ENCODE assay signal across 22 cellular contexts in genomic region chr17:41731836-41732235, GRCh38. TPM values are rescaled to one million over a fixed set of nuclear protein-coding genes. Genes with fewer than 3 reads are reported as not detected.
DNase-seq lines count a peak whose midpoint lies in the region; ATAC-seq, FAIRE-seq and TF ChIP-seq lines count a peak whose summit lies in the region.
"Had no signal": no experiment of that assay in that cellular context is flagged by ENCODE, and none has a peak within 500 bp of the region (broad histone marks: within the 10 kb centered on the region; RNA-seq: fewer than 3 reads in every experiment).

No MANE protein-coding gene starts in this region.

- intact Hi-C loops in CD8-positive, alpha-beta T cell (cut with DNase I, micrococcal nuclease), result loop anchor here in 1 of 2 experiments (10.0 kb wide), 1 partner anchor 383 kb away; the partner anchor contains the start of gene DHX58
- intact Hi-C loops in upper lobe of right lung (cut with DNase I), result no loop called here

- no peak overlapping the region for H2BK120ac ChIP-seq in H1 (replicated peaks; ENCODE audit: low read depth, low read length)

- H4K20me1 ChIP-seq in H1 (replicated peaks in 1 of 2; ENCODE audit: control insufficient read depth in 1 of 2, insufficient read depth in 2 of 2, low read length in 2 of 2), result peaks cover 5% of the 10 kb centered on the region in 2 experiments

- H3K4me1 ChIP-seq in H1 (replicated peaks in 1 of 4; ENCODE audit: control insufficient read depth in 3 of 4, insufficient read depth in 4 of 4, low read length in 3 of 4) (peaks cover 0 to 3% (median 0%) of the 10 kb centered on the region in 4 experiments; a peak in 5 of 7 replicates), upper lobe of right lung (peaks cover 16% of the 10 kb centered on the region)
- peaks cover 10% of the 10 kb centered on the region for H3K4me1 ChIP-seq in CD8-positive, alpha-beta T cell (ENCODE audit: insufficient read depth, low read length)

- H3K79me1 ChIP-seq in H1 (ENCODE audit: low read depth, low read length), result no peaks in the 10 kb centered on the region

- H3K4me3 Mint-ChIP-seq in stimulated activated effector memory CD8-positive, alpha-beta T cell treated with anti-CD3 and anti-CD28 coated beads, Interleukin-12 subunit alpha, Interleukin-12 subunit beta, amount 100 ng/mL, for 72 hours, result no peak overlapping the region
- no peak overlapping the region for H3K4me3 Mint-ChIP-seq in CD8-positive, alpha-beta T cell

- no peak overlapping the region for H3K9ac ChIP-seq in H1 (replicated peaks in 1 of 4; ENCODE audit: extremely low read depth in 1 of 4, low read depth in 3 of 4, low read length in 3 of 4)
- H3K9ac ChIP-seq: BLaER1 had no signal

- no peaks in the 10 kb centered on the region for H3K9me3 Mint-ChIP-seq in stimulated activated effector memory CD8-positive, alpha-beta T cell treated with anti-CD3 and anti-CD28 coated beads, Interleukin-12 subunit alpha, Interleukin-12 subunit beta, amount 100 ng/mL, for 72 hours
- no peaks in the 10 kb centered on the region for H3K9me3 Mint-ChIP-seq in CD8-positive, alpha-beta T cell
- H3K9me3 Mint-ChIP-seq: CD8-positive, alpha-beta memory T cell; GM23338 had no signal

- H2BK12ac ChIP-seq in H1 (ENCODE audit: low read depth, low read length), result no peak overlapping the region

- H3K4ac ChIP-seq in H1 (replicated peaks; ENCODE audit: insufficient read length, low read depth, low read length), result no peak overlapping the region

- H2AK5ac ChIP-seq in H1 (ENCODE audit: low read depth, low read length), result no peak overlapping the region

- peaks cover 34% of the 10 kb centered on the region for H3K27me3 Mint-ChIP-seq in CD8-positive, alpha-beta T cell (ENCODE audit: low read depth)

- peaks cover 12% of the 10 kb centered on the region for H3K4me1 Mint-ChIP-seq in stimulated activated effector memory CD8-positive, alpha-beta T cell treated with anti-CD3 and anti-CD28 coated beads, Interleukin-12 subunit alpha, Interleukin-12 subunit beta, amount 100 ng/mL, for 72 hours
- H3K4me1 Mint-ChIP-seq in CD8-positive, alpha-beta T cell (ENCODE audit: low read depth), result peaks cover 5% of the 10 kb centered on the region

- TF ChIP-seq CTCF in H1 (IDR thresholded peaks at IDR 0.05; ENCODE audit: control extremely low read depth in 1 of 3, insufficient read depth in 1 of 3, low read depth in 1 of 3, low read length in 3 of 3) (no peak), upper lobe of right lung (IDR thresholded peaks at IDR 0.05) (no peak)
- no peak for TF ChIP-seq CTCF in CD8-positive, alpha-beta T cell (IDR thresholded peaks at IDR 0.05)

- H3K4me3 ChIP-seq in H1 (ENCODE audit: extremely low read depth in 1 of 4, insufficient read depth in 2 of 4, low read depth in 3 of 4, low read length in 4 of 4), result no peak overlapping the region
- no peak overlapping the region for H3K4me3 ChIP-seq in CD8-positive, alpha-beta T cell (ENCODE audit: low read depth, low read length)
- no peak overlapping the region for H3K4me3 ChIP-seq in upper lobe of right lung
- H3K4me3 ChIP-seq: BLaER1, GM12878, GM23338 had no signal

- H3K23ac ChIP-seq in H1 (ENCODE audit: insufficient read length), result no peak overlapping the region

- H3K27me3 ChIP-seq in H1 (replicated peaks in 1 of 4; ENCODE audit: control insufficient read depth in 3 of 4, extremely low read depth in 1 of 4, insufficient read depth in 3 of 4, low read length in 3 of 4) (peaks cover 19 to 58% (median 48%) of the 10 kb centered on the region in 4 experiments), upper lobe of right lung (peaks cover 43% of the 10 kb centered on the region)
- peaks cover 12% of the 10 kb centered on the region for H3K27me3 ChIP-seq in CD8-positive, alpha-beta T cell (ENCODE audit: insufficient read depth, low read length)

- no peak overlapping the region for H3K4me2 ChIP-seq in H1 (ENCODE audit: insufficient read depth in 1 of 2, low read depth in 2 of 2, low read length in 2 of 2)
- H3K4me2 ChIP-seq: BLaER1, GM23338 had no signal

- DNase-seq in SKM-1 treated with dmso at 0.1 percent for 144 hours (lab: John Stamatoyannopoulos, UW; ENCODE audit: unreplicated experiment) (peak; percentile 2), SKM-1 (lab: John Stamatoyannopoulos, UW; ENCODE audit: unreplicated experiment) (no peak), H1 (ENCODE audit: low read depth in 1 of 2, low spot score in 2 of 2) (no peak), upper lobe of right lung (no peak)
- DNase-seq in stimulated activated effector memory CD8-positive, alpha-beta T cell treated with anti-CD3 and anti-CD28 coated beads, Interleukin-12 subunit alpha, Interleukin-12 subunit beta, amount 100 ng/mL, for 72 hours (ENCODE audit: low spot score in 2 of 2), result no peak
- DNase-seq in CD8-positive, alpha-beta T cell, result no peak
- DNase-seq: 8988T; CD8-positive, alpha-beta memory T cell; COR-L47; DMS 273 treated with DMSO at 0.1 percent for 48 hours; DMS53; DND-41; EL had no signal

- H3K27ac ChIP-seq in H1 (ENCODE audit: low read depth, low read length) (no peak overlapping the region), upper lobe of right lung (no peak overlapping the region)
- H3K27ac ChIP-seq in CD8-positive, alpha-beta T cell (ENCODE audit: low read depth, low read length), result no peak overlapping the region
- H3K27ac ChIP-seq: BLaER1 had no signal

- H2AFZ ChIP-seq in H1 (ENCODE audit: low read length), result no peak overlapping the region
- H2AFZ ChIP-seq: GM23338 had no signal

- no peak for TF ChIP-seq POLR2A in H1 (IDR thresholded peaks at IDR 0.05; ENCODE audit: control extremely low read depth in 1 of 2, low read depth in 2 of 2, low read length in 2 of 2)

- H4K91ac ChIP-seq in H1 (replicated peaks; ENCODE audit: insufficient read length, low read length), result no peak overlapping the region

- TF ChIP-seq RAD21 in H1 (IDR thresholded peaks at IDR 0.05 in 1 of 2, conservative IDR thresholded peaks at IDR 0.05 in 1 of 2; ENCODE audit: low read depth in 2 of 2, low read length in 2 of 2), result no peak

- no peak overlapping the region for H3K27ac Mint-ChIP-seq in stimulated activated effector memory CD8-positive, alpha-beta T cell treated with anti-CD3 and anti-CD28 coated beads, Interleukin-12 subunit alpha, Interleukin-12 subunit beta, amount 100 ng/mL, for 72 hours
- H3K27ac Mint-ChIP-seq in CD8-positive, alpha-beta T cell, result no peak overlapping the region
- H3K27ac Mint-ChIP-seq: GM23338 had no signal

- H2BK15ac ChIP-seq in H1 (ENCODE audit: low read length), result no peak overlapping the region

- H3K36me3 Mint-ChIP-seq in stimulated activated effector memory CD8-positive, alpha-beta T cell treated with anti-CD3 and anti-CD28 coated beads, Interleukin-12 subunit alpha, Interleukin-12 subunit beta, amount 100 ng/mL, for 72 hours, result no peaks in the 10 kb centered on the region
- H3K36me3 Mint-ChIP-seq in CD8-positive, alpha-beta T cell, result no peaks in the 10 kb centered on the region

- no peak overlapping the region for H3K18ac ChIP-seq in H1 (ENCODE audit: extremely low read depth, low read length)

- no peaks in the 10 kb centered on the region for H3K79me2 ChIP-seq in H1 (ENCODE audit: control insufficient read depth in 1 of 2, insufficient read depth in 2 of 2, low read length in 2 of 2)

- WGBS in H1 (ENCODE audit: extremely low coverage in 1 of 2, insufficient coverage in 1 of 2, insufficient read length in 1 of 2, insufficient replicate concordance in 2 of 2, low coverage in 1 of 2, low lambda C conversion rate in 2 of 2, missing lambda C conversion rate in 1 of 2), 2 experiments, result 70% methylated on average over 2 of the region's 3 CpGs; no CpG with 5 or more reads in 1 of the 2 experiments

- no peak for FAIRE-seq in H1 (lab: Jason Lieb, UNC)
- FAIRE-seq: GM12878 had no signal

- H3K9me3 ChIP-seq in H1 (ENCODE audit: insufficient read depth in 2 of 2, low read depth in 1 of 2, low read length in 1 of 2), result no peaks in the 10 kb centered on the region
- no peaks in the 10 kb centered on the region for H3K9me3 ChIP-seq in CD8-positive, alpha-beta T cell (ENCODE audit: low read length)
- no peaks in the 10 kb centered on the region for H3K9me3 ChIP-seq in upper lobe of right lung
- H3K9me3 ChIP-seq: BLaER1 had no signal

- CTCF ChIA-PET in H1 (lab: Charles Lee; ENCODE audit: partially characterized antibody), result interaction anchor here (1.1 to 3.2 kb wide), 7 partner anchors 10 to 227 kb away, joined by 3 to 18 read pairs (median 4); partner anchors contain the start of gene P3H4
- CTCF ChIA-PET in CD8-positive, alpha-beta T cell (lab: Charles Lee), result interaction anchor here (3.0 kb wide), 1 partner anchor 70 kb away, joined by 14 read pairs; no protein-coding TSS in a partner anchor

- no peak overlapping the region for H3K56ac ChIP-seq in H1 (replicated peaks; ENCODE audit: insufficient read length, low read depth, low read length)

- H3K14ac ChIP-seq in H1 (ENCODE audit: insufficient read length), result no peak overlapping the region

- no peak overlapping the region for H2BK20ac ChIP-seq in H1 (ENCODE audit: low read length)

- no peaks in the 10 kb centered on the region for H3K36me3 ChIP-seq in H1 (ENCODE audit: control insufficient read depth in 2 of 4, insufficient read depth in 4 of 4, low read length in 3 of 4)
- no peaks in the 10 kb centered on the region for H3K36me3 ChIP-seq in CD8-positive, alpha-beta T cell (ENCODE audit: insufficient read depth, low read length)
- H3K36me3 ChIP-seq in upper lobe of right lung, result no peaks in the 10 kb centered on the region
- H3K36me3 ChIP-seq: BLaER1 had no signal

- no peak overlapping the region for H4K5ac ChIP-seq in H1 (ENCODE audit: insufficient read length, low read depth, low read length)

- no peak overlapping the region for H2BK5ac ChIP-seq in H1 (ENCODE audit: low read depth, low read length)

- peaks cover 13% of the 10 kb centered on the region for H3K23me2 ChIP-seq in H1 (ENCODE audit: low read depth, low read length)

- TF ChIP-seq EP300 in H1 (IDR thresholded peaks at IDR 0.05; ENCODE audit: borderline replicate concordance in 1 of 2, low read depth in 2 of 2, low read length in 2 of 2), result no peak

- POLR2A ChIA-PET in H1 (lab: Charles Lee; ENCODE audit: partially characterized antibody), result interaction anchor here (0.7 to 18.3 kb wide), 6 partner anchors 12 to 133 kb away, joined by 3 to 215 read pairs (median 6); partner anchors contain the start of genes EIF1 and JUP
- POLR2A ChIA-PET in CD8-positive, alpha-beta T cell (lab: Charles Lee), result no interaction called here

- ATAC-seq in stimulated activated effector memory CD8-positive, alpha-beta T cell treated with anti-CD3 and anti-CD28 coated beads, Interleukin-12 subunit alpha, Interleukin-12 subunit beta, amount 100 ng/mL, for 72 hours, result peak; percentile 9
- no peak for ATAC-seq in CD8-positive, alpha-beta T cell
- no peak for ATAC-seq in GM21723 (IDR thresholded peaks at IDR 0.05; ENCODE audit: unreplicated experiment)
- ATAC-seq in upper lobe of right lung, result no peak
- ATAC-seq: GM12878, GM23338 had no signal

- no peak overlapping the region for H4K8ac ChIP-seq in H1 (ENCODE audit: extremely low read depth, insufficient read depth, low read length)

RNA-seq across cellular contexts. Expression of gene HAP1, which starts 2.6 kb away (rescaled TPM):
- 3.6 and 3.8 TPM in 2 replicates for total RNA-seq in H1 (2021; fragmentation: NEBNext Ultra II Directional; extraction: Animal tissue kit (Norgen Biotek cat#: 25700))
- 2.3 and 3.4 TPM in 2 replicates for polyA plus RNA-seq in H1 (2011; rRNA removed)
- polyA plus RNA-seq in H1 (2011; cell fraction: cytosol; rRNA removed), result 2.9 TPM
- polyA plus RNA-seq in H1 (2011; cell fraction: nucleus; rRNA removed), result 10.6 TPM
- polyA plus RNA-seq in H1 (2012, experiment 1 of 2), result 2.4 to 3.6 TPM (median 2.8 TPM) in 4 replicates
- 1.9 TPM for polyA plus RNA-seq in H1 (2012, experiment 2 of 2)
- polyA plus RNA-seq in H1 (2013, experiment 1 of 2), result 1.8 TPM
- polyA plus RNA-seq in H1 (2013, experiment 2 of 2), result 1.5 TPM
- 0.80 and 1.3 TPM in 2 replicates for polyA minus RNA-seq in H1 (2011; rRNA and poly(A)+ RNA removed)
- polyA minus RNA-seq in H1 (2011; cell fraction: cytosol; rRNA and poly(A)+ RNA removed), result 0.66 TPM
- 2.6 TPM for polyA minus RNA-seq in H1 (2011; cell fraction: nucleus; rRNA and poly(A)+ RNA removed)
- total RNA-seq in CD8-positive, alpha-beta T cell, result not detected
- 0.58 TPM for total RNA-seq in upper lobe of right lung
- total RNA-seq: GM12878, HT-29 had no signal
- polyA plus RNA-seq: CD8-positive, alpha-beta memory T cell; GM12878 had no signal

RNA-seq across cellular contexts. Expression of gene GAST, which starts 19.7 kb away (rescaled TPM):
- not detected in 2 replicates for total RNA-seq in H1 (2021; fragmentation: NEBNext Ultra II Directional; extraction: Animal tissue kit (Norgen Biotek cat#: 25700))
- not detected in 2 replicates for polyA plus RNA-seq in H1 (2011; rRNA removed)
- polyA plus RNA-seq in H1 (2011; cell fraction: cytosol; rRNA removed), result not detected
- not detected for polyA plus RNA-seq in H1 (2011; cell fraction: nucleus; rRNA removed)
- polyA plus RNA-seq in H1 (2012, experiment 1 of 2), result not detected in 4 replicates
- not detected for polyA plus RNA-seq in H1 (2012, experiment 2 of 2)
- not detected for polyA plus RNA-seq in H1 (2013, experiment 1 of 2)
- polyA plus RNA-seq in H1 (2013, experiment 2 of 2), result not detected
- polyA minus RNA-seq in H1 (2011; rRNA and poly(A)+ RNA removed), result not detected in 2 replicates
- polyA minus RNA-seq in H1 (2011; cell fraction: cytosol; rRNA and poly(A)+ RNA removed), result not detected
- not detected for polyA minus RNA-seq in H1 (2011; cell fraction: nucleus; rRNA and poly(A)+ RNA removed)
- total RNA-seq in CD8-positive, alpha-beta T cell, result not detected
- total RNA-seq in upper lobe of right lung, result not detected
- total RNA-seq: A673; CD8-positive, alpha-beta memory T cell; G401; GM12878; GM23338; H7; HT-29 had no signal
- polyA plus RNA-seq: AG04450; CD8-positive, alpha-beta memory T cell; GM12878; GM23338 had no signal

RNA-seq across cellular contexts. Expression of gene EIF1, which starts 43.2 kb away (rescaled TPM):
- total RNA-seq in H1 (2021; fragmentation: NEBNext Ultra II Directional; extraction: Animal tissue kit (Norgen Biotek cat#: 25700)), result 528 and 539 TPM in 2 replicates
- 89.3 and 175 TPM in 2 replicates for polyA plus RNA-seq in H1 (2011; rRNA removed)
- 105 TPM for polyA plus RNA-seq in H1 (2011; cell fraction: cytosol; rRNA removed)
- 101 TPM for polyA plus RNA-seq in H1 (2011; cell fraction: nucleus; rRNA removed)
- 476 to 568 TPM (median 517 TPM) in 4 replicates for polyA plus RNA-seq in H1 (2012, experiment 1 of 2)
- 186 TPM for polyA plus RNA-seq in H1 (2012, experiment 2 of 2)
- 266 TPM for polyA plus RNA-seq in H1 (2013, experiment 1 of 2)
- 257 TPM for polyA plus RNA-seq in H1 (2013, experiment 2 of 2)
- 91.0 and 95.7 TPM in 2 replicates for polyA minus RNA-seq in H1 (2011; rRNA and poly(A)+ RNA removed)
- polyA minus RNA-seq in H1 (2011; cell fraction: cytosol; rRNA and poly(A)+ RNA removed), result 120 TPM
- polyA minus RNA-seq in H1 (2011; cell fraction: nucleus; rRNA and poly(A)+ RNA removed), result 121 TPM
- 1,000 to 10,000 TPM; 3,749 to 3,996 TPM for total RNA-seq in CD8-positive, alpha-beta T cell
- total RNA-seq in upper lobe of right lung, result 974 TPM

RNA-seq across cellular contexts. Expression of gene JUP, which starts 54.7 kb away (rescaled TPM):
- total RNA-seq in H1 (2021; fragmentation: NEBNext Ultra II Directional; extraction: Animal tissue kit (Norgen Biotek cat#: 25700)), result 98.6 and 102 TPM in 2 replicates
- 62.8 and 125 TPM in 2 replicates for polyA plus RNA-seq in H1 (2011; rRNA removed)
- polyA plus RNA-seq in H1 (2011; cell fraction: cytosol; rRNA removed), result 34.7 TPM
- 89.8 TPM for polyA plus RNA-seq in H1 (2011; cell fraction: nucleus; rRNA removed)
- 68.9 to 108 TPM (median 102 TPM) in 4 replicates for polyA plus RNA-seq in H1 (2012, experiment 1 of 2)
- 109 TPM for polyA plus RNA-seq in H1 (2012, experiment 2 of 2)
- polyA plus RNA-seq in H1 (2013, experiment 1 of 2), result 70.1 TPM
- 65.1 TPM for polyA plus RNA-seq in H1 (2013, experiment 2 of 2)
- 44.2 and 46.8 TPM in 2 replicates for polyA minus RNA-seq in H1 (2011; rRNA and poly(A)+ RNA removed)
- polyA minus RNA-seq in H1 (2011; cell fraction: cytosol; rRNA and poly(A)+ RNA removed), result 76.7 TPM
- 48.4 TPM for polyA minus RNA-seq in H1 (2011; cell fraction: nucleus; rRNA and poly(A)+ RNA removed)
- total RNA-seq in CD8-positive, alpha-beta T cell, result 1 to 10 TPM; 1.0 to 1.8 TPM
- 109 TPM for total RNA-seq in upper lobe of right lung
- polyA plus RNA-seq: CD8-positive, alpha-beta memory T cell had no signal
